In genomic region chr14:30440986-30441385, GRCh38 we compare ENCODE assay signal across 17 cellular contexts.
DNase-seq lines count a peak whose midpoint lies in the region; TF ChIP-seq lines count a peak whose summit lies in the region.
"Had no signal": no experiment of that assay in that cellular context is flagged by ENCODE, and none has a peak within 500 bp of the region (broad histone marks: within the 10 kb centered on the region; RNA-seq: fewer than 3 reads in every experiment).

No MANE protein-coding gene starts in this region.

- TF ChIP-seq CTCF in AG09309 (IDR thresholded peaks at IDR 0.05; ENCODE audit: control insufficient read depth, insufficient read depth, low read depth, low read length, missing control alignments) = no peak
- peak; percentile 12 for TF ChIP-seq CTCF in fibroblast of mammary gland (conservative IDR thresholded peaks at IDR 0.05; ENCODE audit: control insufficient read depth, insufficient read depth, low read depth, low read length)

- DNase-seq in AG09309 (ENCODE audit: low read depth) (peak; percentile 2), GM04504 (ENCODE audit: low read depth) (peak; percentile 35), RPMI7951 (ENCODE audit: low read depth) (peak; percentile 7), fibroblast of mammary gland (ENCODE audit: low read depth) (peak; percentile 74), RKO (ENCODE audit: low spot score) (no peak), EL (no peak), NCI-H1694 (lab: John Stamatoyannopoulos, UW) (no peak), NCI-H1092 treated with DMSO at 0.1 percent for 48 hours (lab: John Stamatoyannopoulos, UW) (no peak)
- DNase-seq: AML-193, DMS 273 treated with DMSO at 0.1 percent for 48 hours, MV-4-11, NCI-H1436, NCI-H526 treated with DMSO at 0.1 percent for 48 hours, PC-3, SW 1271 had no signal

- no peak overlapping the region for H3K4me3 ChIP-seq in AG09309 (ENCODE audit: control insufficient read depth, low read depth, low read length)
- H3K4me3 ChIP-seq in fibroblast of mammary gland (ENCODE audit: control insufficient read depth, low read depth, low read length) = no peak overlapping the region
- H3K4me3 ChIP-seq: HAP-1, K562 had no signal

Comparison
In these comparisons a context has a peak if more than half of its experiments do, and no peak if none do; other contexts are left out.
1. DNase-seq: peak in AG09309 (single experiment), GM04504 (single experiment), RPMI7951 (single experiment) and fibroblast of mammary gland (single experiment); none in RKO (single experiment), EL (single experiment), NCI-H1694 (single experiment) and NCI-H1092 treated with DMSO at 0.1 percent for 48 hours (single experiment).